ENCODE assay signal across 9 cellular contexts in the genomic region with DNA sequence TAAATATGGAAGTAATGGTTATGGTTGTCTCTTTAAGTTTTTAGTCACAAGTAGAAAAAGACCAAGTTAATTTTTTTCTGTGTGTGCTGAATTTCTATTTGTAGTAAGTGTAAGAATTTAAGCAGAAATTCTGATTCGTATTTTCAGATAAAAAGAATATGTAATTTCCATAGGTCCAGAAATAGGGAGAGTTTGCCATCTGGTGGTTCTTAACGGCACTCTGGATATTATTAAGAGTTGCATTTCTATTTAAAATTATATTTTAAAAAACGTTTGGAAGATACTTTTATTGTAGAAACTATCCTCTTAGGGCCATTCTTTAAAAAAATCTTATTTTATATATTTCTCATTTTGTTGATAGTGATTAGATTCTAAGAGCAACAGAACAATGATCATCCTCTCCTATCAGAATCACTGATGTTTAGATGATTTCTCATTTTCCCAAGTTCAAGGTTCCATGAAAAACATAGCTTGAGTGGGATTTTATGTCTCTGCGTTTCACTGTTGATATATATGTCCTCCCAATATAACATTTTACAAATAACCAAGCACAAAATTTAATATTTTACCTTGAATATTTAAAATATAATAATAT.
A peak's percentile ranks its signal among the peaks of the same experiment; 100 is the strongest.
DNase-seq lines count a peak whose midpoint lies in the region; ATAC-seq and TF ChIP-seq lines count a peak whose summit lies in the region.
"Had no signal": no experiment of that assay in that cellular context is flagged by ENCODE, and none has a peak within 500 bp of the region (broad histone marks: within the 10 kb centered on the region; RNA-seq: fewer than 3 reads in every experiment).

No MANE protein-coding gene starts in this region.

- H3K36me3 ChIP-seq in neural progenitor cell = no peaks in the 10 kb centered on the region

- no peak overlapping the region for H3K27ac ChIP-seq in neural progenitor cell

- DNase-seq in EL = peak; percentile 6
- DNase-seq in NCI-H1694 treated with DMSO at 0.1 percent for 48 hours (lab: John Stamatoyannopoulos, UW) = peak; percentile 29
- peak; percentile 55 for DNase-seq in dedifferentiated amniotic fluid mesenchymal stem cell (ENCODE audit: extremely low spot score)
- no peak for DNase-seq in neural progenitor cell (ENCODE audit: low spot score)
- DNase-seq in GF-D8 (lab: John Stamatoyannopoulos, UW) = no peak
- no peak for DNase-seq in NCI-H146 treated with DMSO at 0.1 percent for 48 hours (lab: John Stamatoyannopoulos, UW; ENCODE audit: unreplicated experiment)
- no peak for DNase-seq in T-helper 1 cell
- DNase-seq: NCI-H1048 had no signal

- no peak overlapping the region for H3K4me2 ChIP-seq in neural progenitor cell

- no peak overlapping the region for H3K4me3 Mint-ChIP-seq in neural progenitor cell

- no peaks in the 10 kb centered on the region for H3K9me3 Mint-ChIP-seq in neural progenitor cell

- no peaks in the 10 kb centered on the region for H3K79me2 ChIP-seq in neural progenitor cell (ENCODE audit: low read depth)

- no peaks in the 10 kb centered on the region for H3F3A ChIP-seq in neural progenitor cell (ENCODE audit: low read depth)

- H3K9ac ChIP-seq in neural progenitor cell = no peak overlapping the region

- ATAC-seq in HG03095 (IDR thresholded peaks at IDR 0.05; ENCODE audit: unreplicated experiment) = no peak

- no peaks in the 10 kb centered on the region for H3K27me3 Mint-ChIP-seq in neural progenitor cell (ENCODE audit: insufficient read depth, low read depth)

- H3K4me1 ChIP-seq in neural progenitor cell = no peaks in the 10 kb centered on the region

- H3K9me3 ChIP-seq in neural progenitor cell (ENCODE audit: low read depth) = no peaks in the 10 kb centered on the region

- H3K27me3 ChIP-seq in neural progenitor cell = no peaks in the 10 kb centered on the region

- no peaks in the 10 kb centered on the region for H3K36me3 Mint-ChIP-seq in neural progenitor cell

- H3K4me3 ChIP-seq in neural progenitor cell = no peak overlapping the region

- no peaks in the 10 kb centered on the region for H4K20me1 ChIP-seq in neural progenitor cell (ENCODE audit: low read depth)

- H3K27ac Mint-ChIP-seq in neural progenitor cell = no peak overlapping the region

- no peak overlapping the region for H2AFZ ChIP-seq in neural progenitor cell (replicated peaks)

- no peaks in the 10 kb centered on the region for H3K4me1 Mint-ChIP-seq in neural progenitor cell

- TF ChIP-seq CTCF in neural progenitor cell (IDR thresholded peaks at IDR 0.05) = peak; percentile 51

Comparison
In these comparisons a context has a peak if more than half of its experiments do, and no peak if none do; other contexts are left out.
1. DNase-seq: peak in EL (single experiment), NCI-H1694 treated with DMSO at 0.1 percent for 48 hours (single experiment) and dedifferentiated amniotic fluid mesenchymal stem cell (single experiment); none in neural progenitor cell (single experiment), GF-D8 (single experiment), NCI-H146 treated with DMSO at 0.1 percent for 48 hours (single experiment) and T-helper 1 cell (0 of 5).